11 cellular contexts compared by ENCODE assay signal in genomic region chr2:205695460-205695979, GRCh38. TPM values are rescaled to one million over a fixed set of nuclear protein-coding genes. Genes with fewer than 3 reads are reported as not detected.
DNase-seq lines count a peak whose midpoint lies in the region; FAIRE-seq and TF ChIP-seq lines count a peak whose summit lies in the region.
"Had no signal": no experiment of that assay in that cellular context is flagged by ENCODE, and none has a peak within 500 bp of the region (broad histone marks: within the 10 kb centered on the region; RNA-seq: fewer than 3 reads in every experiment).

No MANE protein-coding gene starts in this region.

- peak overlapping the region; percentile 78 for H2BK12ac ChIP-seq in H1 (ENCODE audit: low read depth, low read length)

- H3K4me1 ChIP-seq in H1 (replicated peaks in 1 of 4; ENCODE audit: control insufficient read depth in 3 of 4, insufficient read depth in 4 of 4, low read length in 3 of 4) = peaks cover 5 to 18% (median 13%) of the 10 kb centered on the region in 4 experiments

- H2BK20ac ChIP-seq in H1 (ENCODE audit: low read length) = 0 out of 2 replicates have a peak overlapping the region, but pooled peaks have one; percentile 27

- H3K14ac ChIP-seq in H1 (ENCODE audit: insufficient read length) = no peak overlapping the region

- peak overlapping the region; percentile 10 for H3K4ac ChIP-seq in H1 (replicated peaks; ENCODE audit: insufficient read length, low read depth, low read length)

- peaks cover 0 to 6% (median 0%) of the 10 kb centered on the region in 4 experiments; a peak in 1 of 8 replicates for H3K36me3 ChIP-seq in H1 (ENCODE audit: control insufficient read depth in 2 of 4, insufficient read depth in 4 of 4, low read length in 3 of 4)
- H3K36me3 ChIP-seq in MG63 = no peaks in the 10 kb centered on the region

- no peak overlapping the region for H3K27ac ChIP-seq in H1 (ENCODE audit: low read depth, low read length)

- H3K9ac ChIP-seq in H1 (replicated peaks in 1 of 4; ENCODE audit: extremely low read depth in 1 of 4, low read depth in 3 of 4, low read length in 3 of 4) = no peak overlapping the region

- TF ChIP-seq POLR2A in H1 (IDR thresholded peaks at IDR 0.05; ENCODE audit: control extremely low read depth in 1 of 2, low read depth in 2 of 2, low read length in 2 of 2) = no peak

- intact Hi-C loops in cardiac septum (cut with DNase I) = no loop called here

- H2BK120ac ChIP-seq in H1 (replicated peaks; ENCODE audit: low read depth, low read length) = no peak overlapping the region

- no peak for FAIRE-seq in H1 (lab: Jason Lieb, UNC)
- FAIRE-seq: small intestine had no signal

- H3K27me3 ChIP-seq in H1 (replicated peaks in 1 of 4; ENCODE audit: control insufficient read depth in 3 of 4, extremely low read depth in 1 of 4, insufficient read depth in 3 of 4, low read length in 3 of 4) = no peaks in the 10 kb centered on the region
- no peaks in the 10 kb centered on the region for H3K27me3 ChIP-seq in MG63

- H2BK5ac ChIP-seq in H1 (ENCODE audit: low read depth, low read length) = peak overlapping the region; percentile 41; the same call in 1 of the 2 replicates

- H4K5ac ChIP-seq in H1 (ENCODE audit: insufficient read length, low read depth, low read length) = no peak overlapping the region

- no peak overlapping the region for H2AFZ ChIP-seq in H1 (ENCODE audit: low read length)

- TF ChIP-seq EP300 in H1 (IDR thresholded peaks at IDR 0.05; ENCODE audit: borderline replicate concordance in 1 of 2, low read depth in 2 of 2, low read length in 2 of 2) = no peak

- peaks cover 0 to 24% of the 10 kb centered on the region in 2 experiments; a peak in 2 of 4 replicates for H3K79me2 ChIP-seq in H1 (ENCODE audit: control insufficient read depth in 1 of 2, insufficient read depth in 2 of 2, low read length in 2 of 2)

- no peaks in the 10 kb centered on the region for H4K20me1 ChIP-seq in H1 (replicated peaks in 1 of 2; ENCODE audit: control insufficient read depth in 1 of 2, insufficient read depth in 2 of 2, low read length in 2 of 2)

- peak overlapping the region; percentile 43; the same call in 1 of the 2 replicates for H2AK5ac ChIP-seq in H1 (ENCODE audit: low read depth, low read length)

- H3K9me3 ChIP-seq in H1 (ENCODE audit: insufficient read depth in 2 of 2, low read depth in 1 of 2, low read length in 1 of 2) (no peaks in the 10 kb centered on the region; a peak in 1 of 4 replicates), MG63 (no peaks in the 10 kb centered on the region)

- no peak overlapping the region for H4K8ac ChIP-seq in H1 (ENCODE audit: extremely low read depth, insufficient read depth, low read length)

- H3K18ac ChIP-seq in H1 (ENCODE audit: extremely low read depth, low read length) = 0 out of 2 replicates have a peak overlapping the region, but pooled peaks have one; percentile 3

- no peak overlapping the region for H3K23ac ChIP-seq in H1 (ENCODE audit: insufficient read length)

- TF ChIP-seq CTCF in H1 (IDR thresholded peaks at IDR 0.05; ENCODE audit: control extremely low read depth in 1 of 3, insufficient read depth in 1 of 3, low read depth in 1 of 3, low read length in 3 of 3) = no peak

- H3K56ac ChIP-seq in H1 (replicated peaks; ENCODE audit: insufficient read length, low read depth, low read length) = no peak overlapping the region

- 82% methylated on average over 3 of the region's 3 CpGs; no CpG with 5 or more reads in 1 of the 2 experiments for WGBS in H1 (ENCODE audit: extremely low coverage in 1 of 2, insufficient coverage in 1 of 2, insufficient read length in 1 of 2, insufficient replicate concordance in 2 of 2, low coverage in 1 of 2, low lambda C conversion rate in 2 of 2, missing lambda C conversion rate in 1 of 2), 2 experiments

- CTCF ChIA-PET in H1 (lab: Charles Lee; ENCODE audit: partially characterized antibody) = interaction anchor here (1.0 to 4.5 kb wide), 8 partner anchors 8 to 80 kb away, joined by 3 to 31 read pairs (median 4); partner anchors contain the start of gene NRP2

- no peak overlapping the region for H2BK15ac ChIP-seq in H1 (ENCODE audit: low read length)

- POLR2A ChIA-PET in H1 (lab: Charles Lee; ENCODE audit: partially characterized antibody) = interaction anchor here (1.4 to 1.9 kb wide), 2 partner anchors 11 to 13 kb away, joined by 8 to 11 read pairs; partner anchors contain the start of gene NRP2

- TF ChIP-seq RAD21 in H1 (IDR thresholded peaks at IDR 0.05 in 1 of 2, conservative IDR thresholded peaks at IDR 0.05 in 1 of 2; ENCODE audit: low read depth in 2 of 2, low read length in 2 of 2) = no peak

- H3K23me2 ChIP-seq in H1 (ENCODE audit: low read depth, low read length) = no peaks in the 10 kb centered on the region

- H3K4me3 ChIP-seq in H1 (ENCODE audit: extremely low read depth in 1 of 4, insufficient read depth in 2 of 4, low read depth in 3 of 4, low read length in 4 of 4) (no peak overlapping the region), MG63 (no peak overlapping the region)

- H4K91ac ChIP-seq in H1 (replicated peaks; ENCODE audit: insufficient read length, low read length) = peak overlapping the region; percentile 29

- H3K79me1 ChIP-seq in H1 (ENCODE audit: low read depth, low read length) = 0 out of 2 replicates have a peak, but pooled peaks cover 4% of the 10 kb centered on the region

- DNase-seq in AG08395 (ENCODE audit: low spot score) = peak; percentile 47
- DNase-seq in Kasumi-1 (lab: John Stamatoyannopoulos, UW) = peak; percentile 4 to 22
- no peak for DNase-seq in H1 (ENCODE audit: low read depth in 1 of 2, low spot score in 2 of 2)
- peak; percentile 64 for DNase-seq in non-pigmented ciliary epithelial cell (ENCODE audit: low read depth)
- no peak for DNase-seq in MG63
- DNase-seq in HT-29 (ENCODE audit: low spot score) = no peak
- no peak for DNase-seq in cardiac septum (ENCODE audit: low spot score)
- no peak for DNase-seq in activated gamma-delta T cell treated with Interleukin-2 at 50 U/mL for 16 hours
- DNase-seq: naive thymus-derived CD8-positive, alpha-beta T cell; NCI-H446 treated with DMSO at 0.1 percent for 48 hours; small intestine had no signal

- H3K4me2 ChIP-seq in H1 (ENCODE audit: insufficient read depth in 1 of 2, low read depth in 2 of 2, low read length in 2 of 2) = no peak overlapping the region

TF ChIP-seq in H1, 55 proteins besides CTCF, POLR2A, EP300 and RAD21:
- TF ChIP-seq MAX (IDR thresholded peaks at IDR 0.05) = 0 out of 2 replicates have a peak, but pooled peaks have one; percentile 10
- no peak for TF ChIP-seq FOSL1 (IDR thresholded peaks at IDR 0.05; ENCODE audit: insufficient read depth, low read depth, low read length)

RNA-seq across cellular contexts. Expression of gene NRP2, which starts 13.2 kb away (rescaled TPM):
- 36.9 and 37.8 TPM in 2 replicates for total RNA-seq in H1 (2021; fragmentation: NEBNext Ultra II Directional; extraction: Animal tissue kit (Norgen Biotek cat#: 25700))
- 26.7 and 32.0 TPM in 2 replicates for polyA plus RNA-seq in H1 (2011; rRNA removed)
- 23.9 TPM for polyA plus RNA-seq in H1 (2011; cell fraction: cytosol; rRNA removed)
- polyA plus RNA-seq in H1 (2011; cell fraction: nucleus; rRNA removed) = 56.3 TPM
- polyA plus RNA-seq in H1 (2012, experiment 1 of 2) = 35.4 to 38.0 TPM (median 37.0 TPM) in 4 replicates
- polyA plus RNA-seq in H1 (2012, experiment 2 of 2) = 10.6 TPM
- polyA plus RNA-seq in H1 (2013, experiment 1 of 2) = 46.7 TPM
- polyA plus RNA-seq in H1 (2013, experiment 2 of 2) = 42.5 TPM
- 78.9 and 87.3 TPM in 2 replicates for polyA minus RNA-seq in H1 (2011; rRNA and poly(A)+ RNA removed)
- polyA minus RNA-seq in H1 (2011; cell fraction: cytosol; rRNA and poly(A)+ RNA removed) = 24.7 TPM
- 82.2 TPM for polyA minus RNA-seq in H1 (2011; cell fraction: nucleus; rRNA and poly(A)+ RNA removed)
- 3.5 TPM in 1 of 2 replicates, not detected in the other for total RNA-seq in MG63 (2014; rRNA removed; shearing (Covaris generic); ENCODE audit: low replicate concordance)
- 1.1 and 1.2 TPM in 2 replicates for total RNA-seq in HT-29 (2014; rRNA removed; shearing (Covaris generic))
- 11.7 TPM for total RNA-seq in cardiac septum
- polyA plus RNA-seq: naive thymus-derived CD8-positive, alpha-beta T cell had no signal

Comparison
In these comparisons a context has a peak if more than half of its experiments do, and no peak if none do; other contexts are left out.
1. DNase-seq: peak in AG08395 (single experiment), Kasumi-1 (2 of 2) and non-pigmented ciliary epithelial cell (single experiment); none in H1 (0 of 2), MG63 (single experiment), HT-29 (single experiment), cardiac septum (single experiment) and activated gamma-delta T cell treated with Interleukin-2 at 50 U/mL for 16 hours (single experiment).